In the genomic region with DNA sequence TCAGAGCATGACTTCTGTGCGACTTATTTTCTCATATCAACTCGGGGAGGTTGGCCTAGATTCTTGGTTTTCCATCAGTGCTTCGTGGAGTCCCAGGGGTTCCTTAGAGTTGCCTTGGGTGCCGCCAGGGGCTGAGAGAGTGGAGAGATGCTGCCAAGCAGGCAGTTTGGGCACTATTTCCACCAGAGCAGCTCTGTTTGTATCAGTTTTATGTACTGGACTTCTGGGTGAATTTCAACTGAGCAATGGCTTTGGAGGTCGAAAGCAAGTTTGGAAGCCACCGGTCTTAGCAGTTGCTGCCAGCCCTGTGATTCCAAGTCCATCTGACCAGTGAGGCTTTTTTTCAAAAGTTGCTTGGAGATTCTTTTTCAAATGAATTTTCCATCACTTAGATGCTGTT, we compare ENCODE assay signal across 23 cellular contexts.
DNase-seq lines count a peak whose midpoint lies in the region; ATAC-seq and TF ChIP-seq lines count a peak whose summit lies in the region.
"Had no signal": no experiment of that assay in that cellular context is flagged by ENCODE, and none has a peak within 500 bp of the region (broad histone marks: within the 10 kb centered on the region; RNA-seq: fewer than 3 reads in every experiment).

No MANE protein-coding gene starts in this region.

- TF ChIP-seq POLR2A in breast epithelium (IDR thresholded peaks at IDR 0.05) (no peak), lower leg skin (IDR thresholded peaks at IDR 0.05) (no peak)

- ATAC-seq in stimulated activated effector memory CD8-positive, alpha-beta T cell treated with anti-CD3 and anti-CD28 coated beads, Interleukin-12 subunit alpha, Interleukin-12 subunit beta, amount 100 ng/mL, for 72 hours, result no peak
- ATAC-seq in aorta (ENCODE audit: low FRiP score) (peak; percentile 45), GM19023 (IDR thresholded peaks at IDR 0.05; ENCODE audit: unreplicated experiment) (no peak)
- ATAC-seq: activated naive CD4-positive, alpha-beta T cell treated with anti-CD3 and anti-CD28 coated beads, Interleukin-2, amount 50 U/mL, for 72 hours; mucosa of descending colon; stimulated activated naive CD8-positive, alpha-beta T cell treated with anti-CD3 and anti-CD28 coated beads, Interleukin-15, amount 100 ng/mL, for 72 hours; T-helper 17 cell had no signal

- H3K9me3 ChIP-seq in breast epithelium, result no peaks in the 10 kb centered on the region
- H3K9me3 ChIP-seq in mammary epithelial cell (replicated peaks; ENCODE audit: insufficient read depth, low read length), result no peaks in the 10 kb centered on the region
- no peaks in the 10 kb centered on the region for H3K9me3 ChIP-seq in aorta (ENCODE audit: control insufficient read depth, low read length)
- H3K9me3 ChIP-seq: MG63, mucosa of descending colon, Peyer's patch had no signal

- no peak overlapping the region for H3K9ac ChIP-seq in mammary epithelial cell (ENCODE audit: insufficient read depth, low read length)

- intact Hi-C loops in breast epithelium (cut with DNase I; ENCODE audit: low total_unique reads), result loop anchor here (1.0 to 10.0 kb wide), 2 partner anchors 16 to 141 kb away; no protein-coding TSS in a partner anchor
- intact Hi-C loops in mammary epithelial cell (cut with micrococcal nuclease), result no loop called here
- intact Hi-C loops in aorta (cut with DNase I), result loop anchor here in 1 of 2 donors (5.0 kb wide), 1 partner anchor 133 kb away; no protein-coding TSS in a partner anchor
- intact Hi-C loops in lower leg skin (cut with DNase I; ENCODE audit: low total_unique reads), result no loop called here

- H2AFZ ChIP-seq in mammary epithelial cell (ENCODE audit: low read depth, low read length), result no peak overlapping the region

- peak overlapping the region; percentile 50 for H3K27ac Mint-ChIP-seq in stimulated activated effector memory CD8-positive, alpha-beta T cell treated with anti-CD3 and anti-CD28 coated beads, Interleukin-12 subunit alpha, Interleukin-12 subunit beta, amount 100 ng/mL, for 72 hours
- H3K27ac Mint-ChIP-seq: activated CD4-positive, alpha-beta T cell treated with anti-CD3 and anti-CD28 coated beads, Interleukin-2, amount 10 ng/mL, durations not matched to agents 7 days and 5 days; activated naive CD4-positive, alpha-beta T cell treated with anti-CD3 and anti-CD28 coated beads, Interleukin-2, amount 50 U/mL, for 72 hours; H9; T-helper 17 cell had no signal

- dilution Hi-C loops in mammary epithelial cell (cut with HindIII; ENCODE audit: low sequenced_read_pairs), result no loop called here

- CTCF ChIA-PET in mammary epithelial cell (lab: Charles Lee; ENCODE audit: low non-redundant PET), result no interaction called here

- peaks cover 4% of the 10 kb centered on the region for H3K36me3 Mint-ChIP-seq in stimulated activated effector memory CD8-positive, alpha-beta T cell treated with anti-CD3 and anti-CD28 coated beads, Interleukin-12 subunit alpha, Interleukin-12 subunit beta, amount 100 ng/mL, for 72 hours
- H3K36me3 Mint-ChIP-seq: activated naive CD4-positive, alpha-beta T cell treated with anti-CD3 and anti-CD28 coated beads, Interleukin-2, amount 50 U/mL, for 72 hours had no signal

- H3K4me3 ChIP-seq in breast epithelium (no peak overlapping the region), mammary epithelial cell (replicated peaks in 1 of 3; ENCODE audit: insufficient read depth in 1 of 3, low read depth in 2 of 3, low read length in 3 of 3) (no peak overlapping the region), aorta (ENCODE audit: low read length in 2 of 2) (no peak overlapping the region), lower leg skin (ENCODE audit: low read depth, poor library complexity, severe bottlenecking) (no peak overlapping the region)
- H3K4me3 ChIP-seq: MG63, mucosa of descending colon, Peyer's patch had no signal

- in situ Hi-C loops in mammary epithelial cell (cut with MboI; ENCODE audit: low sequenced_read_pairs in 2 of 2), result no loop called here

- no peak overlapping the region for H3K4me3 Mint-ChIP-seq in stimulated activated effector memory CD8-positive, alpha-beta T cell treated with anti-CD3 and anti-CD28 coated beads, Interleukin-12 subunit alpha, Interleukin-12 subunit beta, amount 100 ng/mL, for 72 hours
- H3K4me3 Mint-ChIP-seq: activated CD4-positive, alpha-beta T cell treated with anti-CD3 and anti-CD28 coated beads, Interleukin-2, amount 10 ng/mL, durations not matched to agents 7 days and 5 days; CD4-positive, alpha-beta memory T cell; H9; stimulated activated naive CD8-positive, alpha-beta T cell treated with anti-CD3 and anti-CD28 coated beads, Interleukin-15, amount 100 ng/mL, for 72 hours; T-helper 17 cell had no signal

- no peaks in the 10 kb centered on the region for H4K20me1 ChIP-seq in mammary epithelial cell (ENCODE audit: insufficient read depth, low read length)

- no TSS peak for BruUV-seq in mammary epithelial cell (replicated peaks; lab: Mats Ljungman, UMichigan)

- H3K36me3 ChIP-seq in breast epithelium, result no peaks in the 10 kb centered on the region
- no peaks in the 10 kb centered on the region for H3K36me3 ChIP-seq in mammary epithelial cell (ENCODE audit: insufficient read depth, low read length)
- H3K36me3 ChIP-seq in aorta (ENCODE audit: control insufficient read depth in 1 of 2, insufficient read depth in 2 of 2, low read length in 1 of 2), result no peaks in the 10 kb centered on the region
- H3K36me3 ChIP-seq: MG63 had no signal

- H3K4me1 Mint-ChIP-seq in stimulated activated effector memory CD8-positive, alpha-beta T cell treated with anti-CD3 and anti-CD28 coated beads, Interleukin-12 subunit alpha, Interleukin-12 subunit beta, amount 100 ng/mL, for 72 hours, result peaks cover 40% of the 10 kb centered on the region

- DNase-seq in breast epithelium (ENCODE audit: low spot score in 2 of 2) (no peak), mammary epithelial cell (no peak), midbrain (lab: John Stamatoyannopoulos, UW) (peak; percentile 46), aorta (no peak), lower leg skin (ENCODE audit: low spot score in 2 of 2) (no peak)
- no peak for DNase-seq in stimulated activated effector memory CD8-positive, alpha-beta T cell treated with anti-CD3 and anti-CD28 coated beads, Interleukin-12 subunit alpha, Interleukin-12 subunit beta, amount 100 ng/mL, for 72 hours (ENCODE audit: low spot score in 2 of 2)
- DNase-seq in activated CD4-positive, CD25-positive, alpha-beta regulatory T cell treated with anti-CD3 and anti-CD28 coated beads, Interleukin-2, amount 50 U/mL, for 72 hours, result no peak
- DNase-seq: activated CD4-positive, alpha-beta T cell treated with anti-CD3 and anti-CD28 coated beads, Interleukin-2, amount 10 ng/mL, durations not matched to agents 7 days and 5 days; CD4-positive, alpha-beta memory T cell; DMS 273 treated with DMSO at 0.1 percent for 48 hours; erythroblast; H9; MG63; mucosa of descending colon; NCI-H1417; NCI-H510A treated with DMSO at 0.1 percent for 48 hours; NK-92 treated with Interleukin-12 subunit alpha and Interleukin-12 subunit beta, amount 100 ng/mL, for 24 hours; Peyer's patch; stimulated activated naive CD8-positive, alpha-beta T cell treated with anti-CD3 and anti-CD28 coated beads, Interleukin-15, amount 100 ng/mL, for 72 hours; T-helper 17 cell had no signal

- no peaks in the 10 kb centered on the region for H3K79me2 ChIP-seq in mammary epithelial cell (ENCODE audit: insufficient read depth, low read length)

- H3K4me1 ChIP-seq in breast epithelium (peaks cover 0 to 5% of the 10 kb centered on the region in 2 donors), mammary epithelial cell (ENCODE audit: insufficient read depth, low read length) (peaks cover 8% of the 10 kb centered on the region), aorta (ENCODE audit: control insufficient read depth in 1 of 2, insufficient read depth in 2 of 2, low read length in 2 of 2) (no peaks in the 10 kb centered on the region)

- H3K9me3 Mint-ChIP-seq in stimulated activated effector memory CD8-positive, alpha-beta T cell treated with anti-CD3 and anti-CD28 coated beads, Interleukin-12 subunit alpha, Interleukin-12 subunit beta, amount 100 ng/mL, for 72 hours, result no peaks in the 10 kb centered on the region
- H3K9me3 Mint-ChIP-seq: activated CD4-positive, alpha-beta T cell treated with anti-CD3 and anti-CD28 coated beads, Interleukin-2, amount 10 ng/mL, durations not matched to agents 7 days and 5 days; activated naive CD4-positive, alpha-beta T cell treated with anti-CD3 and anti-CD28 coated beads, Interleukin-2, amount 50 U/mL, for 72 hours; CD4-positive, alpha-beta memory T cell; H9; stimulated activated naive CD8-positive, alpha-beta T cell treated with anti-CD3 and anti-CD28 coated beads, Interleukin-15, amount 100 ng/mL, for 72 hours had no signal

- TF ChIP-seq CTCF in breast epithelium (IDR thresholded peaks at IDR 0.05) (no peak), mammary epithelial cell (conservative IDR thresholded peaks at IDR 0.05 in 1 of 2, IDR thresholded peaks at IDR 0.05 in 1 of 2; ENCODE audit: extremely low read depth in 1 of 2, insufficient read depth in 1 of 2, low read depth in 1 of 2, low read length in 2 of 2) (no peak), lower leg skin (IDR thresholded peaks at IDR 0.05) (no peak)

- 95% methylated on average over 6 of the region's 6 CpGs for WGBS in mammary epithelial cell (ENCODE audit: low coverage, missing lambda C conversion rate)
- WGBS in aorta, 2 donors, result 5 to 9% methylated on average over 6 of the region's 6 CpGs
- WGBS in lower leg skin, 2 donors, result 60 to 70% methylated on average over 6 of the region's 6 CpGs

- H3K27me3 ChIP-seq in breast epithelium, result no peaks in the 10 kb centered on the region
- no peaks in the 10 kb centered on the region for H3K27me3 ChIP-seq in mammary epithelial cell (ENCODE audit: insufficient read depth, low read length)
- no peaks in the 10 kb centered on the region for H3K27me3 ChIP-seq in aorta (ENCODE audit: control insufficient read depth in 1 of 2, insufficient read depth in 2 of 2, low read length in 1 of 2)
- H3K27me3 ChIP-seq: MG63, Peyer's patch had no signal

- H3K4me2 ChIP-seq in mammary epithelial cell (ENCODE audit: insufficient read depth, low read depth, low read length), result no peak overlapping the region

- H3K27ac ChIP-seq in breast epithelium (peak overlapping the region; percentile 68 to 89), mammary epithelial cell (ENCODE audit: insufficient read depth, low read depth, low read length) (no peak overlapping the region), aorta (ENCODE audit: low read depth in 1 of 2, low read length in 2 of 2) (peak overlapping the region; percentile 11 to 23)
- H3K27ac ChIP-seq: 22Rv1 had no signal
